ENCODE assay signal across 9 cellular contexts in genomic region chr18:8705941-8706544, GRCh38. TPM values are rescaled to one million over a fixed set of nuclear protein-coding genes. Genes with fewer than 3 reads are reported as not detected.
DNase-seq lines count a peak whose midpoint lies in the region; ATAC-seq and TF ChIP-seq lines count a peak whose summit lies in the region.
"Had no signal": no experiment of that assay in that cellular context is flagged by ENCODE, and none has a peak within 500 bp of the region (broad histone marks: within the 10 kb centered on the region; RNA-seq: fewer than 3 reads in every experiment).

No MANE protein-coding gene starts in this region.

- H3K9me3 ChIP-seq in mucosa of descending colon (no peaks in the 10 kb centered on the region), vagina (no peaks in the 10 kb centered on the region)
- H3K9me3 ChIP-seq: adrenal gland had no signal

- intact Hi-C loops in dorsolateral prefrontal cortex (cut with DNase I): loop anchor here (5.0 to 10.0 kb wide), 6 partner anchors 61 to 629 kb away; partner anchors contain the start of genes ANKRD12 (in 1 of the 2) and TWSG1 (in 1 of the 2)
- intact Hi-C loops in mucosa of descending colon (cut with DNase I, micrococcal nuclease): loop anchor here in 1 of 2 donors (10.0 kb wide), 1 partner anchor 89 kb away; no protein-coding TSS in a partner anchor
- intact Hi-C loops in vagina (cut with DNase I): no loop called here

- H3K4me3 ChIP-seq in dorsolateral prefrontal cortex (peak overlapping the region; percentile 54 to 86 (median 70)), mucosa of descending colon (peak overlapping the region; percentile 11), vagina (peak overlapping the region; percentile 52 to 84)

- H3K36me3 ChIP-seq in mucosa of descending colon (ENCODE audit: low read depth) (no peaks in the 10 kb centered on the region), vagina (no peaks in the 10 kb centered on the region)
- H3K36me3 ChIP-seq: adrenal gland had no signal

- peak; percentile 4 for ATAC-seq in mucosa of descending colon

- H3K27me3 ChIP-seq in dorsolateral prefrontal cortex (no peaks in the 10 kb centered on the region), vagina (no peaks in the 10 kb centered on the region)

- TF ChIP-seq CTCF in dorsolateral prefrontal cortex (IDR thresholded peaks at IDR 0.05 in 54 of 56, conservative IDR thresholded peaks at IDR 0.05 in 2 of 56; ENCODE audit: low read depth in 1 of 56, partially characterized antibody in 56 of 56) (no peak), mucosa of descending colon (IDR thresholded peaks at IDR 0.05) (no peak), vagina (IDR thresholded peaks at IDR 0.05) (no peak)

- H3K4me1 ChIP-seq in mucosa of descending colon (ENCODE audit: low read depth) (peaks cover 4% of the 10 kb centered on the region), vagina (peaks cover 18% of the 10 kb centered on the region)

- no peak for TF ChIP-seq POLR2A in vagina (IDR thresholded peaks at IDR 0.05)

- DNase-seq in stimulated activated CD4-positive, alpha-beta T cell treated with anti-CD3 and anti-CD28 coated beads, Interleukin-12 subunit alpha, Interleukin-12 subunit beta, amount 100 ng/mL, for 4 hours: peak; percentile 17
- DNase-seq in stimulated activated CD4-positive, alpha-beta T cell treated with anti-CD3 and anti-CD28 coated beads, Interleukin-1b, Interleukin-23, amount 100 ng/mL, for 48 hours: no peak
- DNase-seq in NCI-H69 (lab: John Stamatoyannopoulos, UW): peak; percentile 80
- peak in 1 of 10 donors; percentile 52 for DNase-seq in dorsolateral prefrontal cortex
- peak in 1 of 3 donors; percentile 42 for DNase-seq in mucosa of descending colon
- DNase-seq in vagina (ENCODE audit: extremely low spot score in 2 of 2): peak in 1 of 2 donors; percentile 58
- DNase-seq in T1000 (lab: John Stamatoyannopoulos, UW): no peak
- DNase-seq in OCI-M1 (lab: John Stamatoyannopoulos, UW): no peak

- H3K27ac ChIP-seq in dorsolateral prefrontal cortex: peak overlapping the region in 48 of 59 donors; percentile 11 to 94 (median 70)
- peak overlapping the region; percentile 84 for H3K27ac ChIP-seq in vagina

RNA-seq across cellular contexts. Expression of gene MTCL1, which starts 0.7 kb away (rescaled TPM):
- 100 to 1,000 TPM in 2 of 120 experiments, 10 to 100 TPM in 118; 29.6 to 121 (median 68.1) TPM for total RNA-seq in dorsolateral prefrontal cortex
- 100 to 1,000 TPM in 1 of 3 donors, 10 to 100 TPM in 1, 1 to 10 TPM in 1; 4.1 to 141 (median 15.4) TPM for total RNA-seq in mucosa of descending colon
- total RNA-seq in vagina: 23.6 TPM

Comparison
In these comparisons a context has a peak if more than half of its experiments do, and no peak if none do; other contexts are left out.
1. DNase-seq: peak in stimulated activated CD4-positive, alpha-beta T cell treated with anti-CD3 and anti-CD28 coated beads, Interleukin-12 subunit alpha, Interleukin-12 subunit beta, amount 100 ng/mL, for 4 hours (single experiment) and NCI-H69 (single experiment); none in stimulated activated CD4-positive, alpha-beta T cell treated with anti-CD3 and anti-CD28 coated beads, Interleukin-1b, Interleukin-23, amount 100 ng/mL, for 48 hours (single experiment), T1000 (single experiment) and OCI-M1 (single experiment).
2. H3K4me3 ChIP-seq: peak in every context shown above with its lines; median percentile 70 in dorsolateral prefrontal cortex; 68 in vagina; 11 in mucosa of descending colon.